ENCODE assay signal across 23 cellular contexts in the genomic region with DNA sequence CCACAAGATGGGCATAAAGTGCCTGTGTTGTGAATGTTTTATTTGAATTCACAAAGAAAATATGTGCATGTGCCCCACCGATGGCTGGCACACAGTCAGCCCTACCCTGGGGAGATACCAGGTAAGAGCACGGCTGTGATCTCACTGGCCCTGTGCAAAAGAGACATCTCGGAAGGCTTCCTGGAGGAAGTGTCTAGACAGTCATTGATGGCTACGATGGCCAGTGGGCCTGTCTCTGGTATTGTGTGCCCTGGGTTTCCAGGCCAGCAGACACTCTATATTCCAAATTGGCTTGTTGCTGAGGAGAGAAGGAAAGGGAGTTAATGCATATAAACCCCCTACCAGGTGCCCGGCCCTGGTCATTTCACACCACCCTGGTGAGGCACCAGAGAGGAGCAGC.
DNase-seq lines count a peak whose midpoint lies in the region; ATAC-seq, FAIRE-seq and TF ChIP-seq lines count a peak whose summit lies in the region.
"Had no signal": no experiment of that assay in that cellular context is flagged by ENCODE, and none has a peak within 500 bp of the region (broad histone marks: within the 10 kb centered on the region; RNA-seq: fewer than 3 reads in every experiment).

No MANE protein-coding gene starts in this region.

- CTCF ChIA-PET in A549 (lab: Yijun Ruan, JAX), result interaction anchor here (0.9 kb wide), 1 partner anchor 10 kb away, joined by 4 read pairs; no protein-coding TSS in a partner anchor
- CTCF ChIA-PET in K562 (lab: Yijun Ruan, JAX; ENCODE audit: low intra/inter-chr PET ratio), result no interaction called here
- CTCF ChIA-PET in activated naive CD4-positive, alpha-beta T cell treated with anti-CD3 and anti-CD28 coated beads, Interleukin-2, amount 10 ng/mL, durations not matched to agents 7 days and 5 days (lab: Charles Lee), result no interaction called here

- peak overlapping the region; percentile 80 for H3K27ac Mint-ChIP-seq in neural progenitor cell
- no peak overlapping the region for H3K27ac Mint-ChIP-seq in activated naive CD4-positive, alpha-beta T cell treated with anti-CD3 and anti-CD28 coated beads, Interleukin-2, amount 10 ng/mL, durations not matched to agents 7 days and 5 days
- H3K27ac Mint-ChIP-seq: B cell; CD14-positive monocyte; CD4-positive, alpha-beta T cell; CD8-positive, alpha-beta memory T cell; HFFc6 had no signal

- peaks cover 3% of the 10 kb centered on the region for H3K27me3 Mint-ChIP-seq in neural progenitor cell (ENCODE audit: insufficient read depth, low read depth)
- H3K27me3 Mint-ChIP-seq in activated naive CD4-positive, alpha-beta T cell treated with anti-CD3 and anti-CD28 coated beads, Interleukin-2, amount 10 ng/mL, durations not matched to agents 7 days and 5 days, result no peaks in the 10 kb centered on the region
- H3K27me3 Mint-ChIP-seq: B cell; CD4-positive, alpha-beta T cell had no signal

- H3K27ac ChIP-seq in A549 (peak overlapping the region; percentile 66 to 97), BLaER1 (no peak overlapping the region), K562 (ENCODE audit: extremely low read depth, low read depth, low read length) (no peak overlapping the region), neural progenitor cell (no peak overlapping the region), WERI-Rb-1 (no peak overlapping the region)
- H3K27ac ChIP-seq: BLaER1 treated with 17β-estradiol and CSF1 and Interleukin-3, amounts not matched to agents 10 nM and 100 nM; GM23248 had no signal

- no peak for TF ChIP-seq RAD21 in A549 (conservative IDR thresholded peaks at IDR 0.05 in 1 of 2, IDR thresholded peaks at IDR 0.05 in 1 of 2)
- TF ChIP-seq RAD21 in K562 (CRISPR knock-in tag; conservative IDR thresholded peaks at IDR 0.05 in 1 of 2, IDR thresholded peaks at IDR 0.05 in 1 of 2), result no peak

- ATAC-seq in A549 (no peak), K562 (no peak)

- H3K4me3 ChIP-seq in A549 (no peak overlapping the region), BLaER1 (no peak overlapping the region), K562 (no peak overlapping the region), neural progenitor cell (no peak overlapping the region), WERI-Rb-1 (ENCODE audit: low read depth, low read length) (no peak overlapping the region)
- H3K4me3 ChIP-seq: BLaER1 treated with 17β-estradiol and CSF1 and Interleukin-3, amounts not matched to agents 10 nM and 100 nM; GM23248 had no signal

- H3K4me2 ChIP-seq in A549, result no peak overlapping the region
- H3K4me2 ChIP-seq in BLaER1, result peak overlapping the region; percentile 76
- H3K4me2 ChIP-seq in K562 (ENCODE audit: insufficient read depth, low read length), result no peak overlapping the region
- no peak overlapping the region for H3K4me2 ChIP-seq in neural progenitor cell

- 83% methylated on average over 5 of the region's 5 CpGs for WGBS in A549 (ENCODE audit: missing lambda C conversion rate)
- 14% methylated on average over 5 of the region's 5 CpGs for WGBS in K562 (ENCODE audit: insufficient coverage, low coverage, missing lambda C conversion rate)

- TF ChIP-seq POLR2A in A549 (IDR thresholded peaks at IDR 0.05; ENCODE audit: low read length) (no peak), K562 (conservative IDR thresholded peaks at IDR 0.05) (no peak)

- in situ Hi-C loops in K562 (cut with MboI), result no loop called here

- intact Hi-C loops in K562 (cut with micrococcal nuclease), result loop anchor here (5.0 kb wide), 1 partner anchor 35 kb away; no protein-coding TSS in a partner anchor

- H4K20me1 ChIP-seq in BLaER1, result no peaks in the 10 kb centered on the region
- H4K20me1 ChIP-seq in K562 (replicated peaks; ENCODE audit: control insufficient read depth, insufficient read depth, low read length), result peaks cover under 1% of the 10 kb centered on the region; the same call in 1 of the 2 replicates
- H4K20me1 ChIP-seq in neural progenitor cell (ENCODE audit: low read depth), result peaks cover 98% of the 10 kb centered on the region

- H3K4me1 Mint-ChIP-seq in neural progenitor cell, result peaks cover 56% of the 10 kb centered on the region
- no peaks in the 10 kb centered on the region for H3K4me1 Mint-ChIP-seq in activated naive CD4-positive, alpha-beta T cell treated with anti-CD3 and anti-CD28 coated beads, Interleukin-2, amount 10 ng/mL, durations not matched to agents 7 days and 5 days
- H3K4me1 Mint-ChIP-seq: B cell; CD14-positive monocyte; CD8-positive, alpha-beta memory T cell had no signal

- no peak overlapping the region for H3K4me3 Mint-ChIP-seq in neural progenitor cell
- no peak overlapping the region for H3K4me3 Mint-ChIP-seq in activated naive CD4-positive, alpha-beta T cell treated with anti-CD3 and anti-CD28 coated beads, Interleukin-2, amount 10 ng/mL, durations not matched to agents 7 days and 5 days
- H3K4me3 Mint-ChIP-seq: B cell; CD14-positive monocyte; CD4-positive, alpha-beta T cell; CD8-positive, alpha-beta memory T cell; HFFc6 had no signal

- POLR2A ChIA-PET in A549 (lab: Yijun Ruan, JAX), result no interaction called here
- POLR2A ChIA-PET in K562 (lab: Yijun Ruan, JAX), result no interaction called here

- H3K9me1 ChIP-seq in K562 (ENCODE audit: control insufficient read depth, insufficient read depth, low read length), result peaks cover 4% of the 10 kb centered on the region

- no peaks in the 10 kb centered on the region for H3K9me3 ChIP-seq in A549
- H3K9me3 ChIP-seq in BLaER1, result no peaks in the 10 kb centered on the region
- H3K9me3 ChIP-seq in K562 (replicated peaks; ENCODE audit: control insufficient read depth, insufficient read depth, low read depth, low read length), result no peaks in the 10 kb centered on the region
- H3K9me3 ChIP-seq in neural progenitor cell (ENCODE audit: low read depth), result no peaks in the 10 kb centered on the region
- H3K9me3 ChIP-seq in WERI-Rb-1 (ENCODE audit: severe bottlenecking), result no peaks in the 10 kb centered on the region
- H3K9me3 ChIP-seq: BLaER1 treated with 17β-estradiol and CSF1 and Interleukin-3, amounts not matched to agents 10 nM and 100 nM had no signal

- H3K9ac ChIP-seq in BLaER1 (no peak overlapping the region), K562 (ENCODE audit: insufficient read depth in 1 of 2, low read depth in 2 of 2, low read length in 2 of 2) (no peak overlapping the region), neural progenitor cell (no peak overlapping the region)
- H3K9ac ChIP-seq: BLaER1 treated with 17β-estradiol and CSF1 and Interleukin-3, amounts not matched to agents 10 nM and 100 nM; GM23248 had no signal

- H3K9me3 Mint-ChIP-seq in neural progenitor cell, result no peaks in the 10 kb centered on the region
- H3K9me3 Mint-ChIP-seq in activated naive CD4-positive, alpha-beta T cell treated with anti-CD3 and anti-CD28 coated beads, Interleukin-2, amount 10 ng/mL, durations not matched to agents 7 days and 5 days, result no peaks in the 10 kb centered on the region
- H3K9me3 Mint-ChIP-seq: CD4-positive, alpha-beta T cell; CD8-positive, alpha-beta memory T cell; HFFc6 had no signal

- H3K36me3 ChIP-seq in BLaER1 (no peaks in the 10 kb centered on the region), K562 (ENCODE audit: control insufficient read depth, insufficient read depth, low read length) (no peaks in the 10 kb centered on the region), neural progenitor cell (no peaks in the 10 kb centered on the region), WERI-Rb-1 (no peaks in the 10 kb centered on the region)
- H3K36me3 ChIP-seq: BLaER1 treated with 17β-estradiol and CSF1 and Interleukin-3, amounts not matched to agents 10 nM and 100 nM had no signal

- H3K27me3 ChIP-seq in BLaER1 (no peaks in the 10 kb centered on the region), K562 (ENCODE audit: control insufficient read depth in 2 of 2, insufficient read depth in 2 of 2, low read length in 2 of 2) (peaks cover 5 to 44% of the 10 kb centered on the region in 2 experiments; a peak in 4 of 5 replicates), neural progenitor cell (no peaks in the 10 kb centered on the region), WERI-Rb-1 (ENCODE audit: insufficient read depth, low read depth, severe bottlenecking) (no peaks in the 10 kb centered on the region)
- H3K27me3 ChIP-seq: BLaER1 treated with 17β-estradiol and CSF1 and Interleukin-3, amounts not matched to agents 10 nM and 100 nM had no signal

- no TSS peak for BruUV-seq in K562 (replicated peaks; lab: Mats Ljungman, UMichigan)

- TF ChIP-seq EP300 in A549 (IDR thresholded peaks at IDR 0.05) (no peak), K562 (IDR thresholded peaks at IDR 0.05; ENCODE audit: low read length) (no peak)

- H3K36me3 Mint-ChIP-seq in neural progenitor cell, result peaks cover 16% of the 10 kb centered on the region
- no peaks in the 10 kb centered on the region for H3K36me3 Mint-ChIP-seq in activated naive CD4-positive, alpha-beta T cell treated with anti-CD3 and anti-CD28 coated beads, Interleukin-2, amount 10 ng/mL, durations not matched to agents 7 days and 5 days
- H3K36me3 Mint-ChIP-seq: CD14-positive monocyte; CD8-positive, alpha-beta memory T cell had no signal

- H3K79me2 ChIP-seq in K562 (ENCODE audit: control insufficient read depth, insufficient read depth, low read length), result no peaks in the 10 kb centered on the region
- H3K79me2 ChIP-seq in neural progenitor cell (ENCODE audit: low read depth), result peaks cover 5% of the 10 kb centered on the region

- H3K4me1 ChIP-seq in A549 (peaks cover 72% of the 10 kb centered on the region), BLaER1 (peaks cover 33% of the 10 kb centered on the region), K562 (replicated peaks in 1 of 2; ENCODE audit: control insufficient read depth in 2 of 2, insufficient read depth in 2 of 2, low read length in 2 of 2) (peaks cover 0 to 11% of the 10 kb centered on the region in 2 experiments; a peak in 3 of 5 replicates), neural progenitor cell (peaks cover 3% of the 10 kb centered on the region)

- TF ChIP-seq CTCF in A549 (IDR thresholded peaks at IDR 0.05), result no peak
- TF ChIP-seq CTCF in K562 (IDR thresholded peaks at IDR 0.05 in 2 of 3, conservative IDR thresholded peaks at IDR 0.05 in 1 of 3; ENCODE audit: insufficient read depth in 2 of 3, low read depth in 1 of 3, low read length in 3 of 3), result no peak
- TF ChIP-seq CTCF in neural progenitor cell (IDR thresholded peaks at IDR 0.05), result no peak
- TF ChIP-seq CTCF in WERI-Rb-1 (IDR thresholded peaks at IDR 0.05; ENCODE audit: low read depth, low read length), result no peak

- FAIRE-seq in A549 (lab: Jason Lieb, UNC) (no peak), K562 (lab: Jason Lieb, UNC) (no peak)
- FAIRE-seq: D721Med, G401.6, GM12892, GM19239, H1 had no signal

- H3F3A ChIP-seq in neural progenitor cell (ENCODE audit: low read depth), result no peaks in the 10 kb centered on the region

- H2AFZ ChIP-seq in K562 (ENCODE audit: low read depth, low read length), result no peak overlapping the region
- no peak overlapping the region for H2AFZ ChIP-seq in neural progenitor cell (replicated peaks)
- H2AFZ ChIP-seq: GM23248 had no signal

- DNase-seq in A549 (ENCODE audit: low read depth in 1 of 2, low spot score in 1 of 2), result no peak
- DNase-seq in K562 (ENCODE audit: extremely low read depth in 1 of 4, low spot score in 3 of 4), result no peak
- no peak for DNase-seq in neural progenitor cell (ENCODE audit: low spot score)
- no peak for DNase-seq in activated naive CD4-positive, alpha-beta T cell treated with anti-CD3 and anti-CD28 coated beads, Interleukin-2, amount 10 ng/mL, durations not matched to agents 7 days and 5 days
- no peak for DNase-seq in DMS53 (lab: John Stamatoyannopoulos, UW)
- no peak for DNase-seq in HCEC 1CT
- no peak for DNase-seq in WERI-Rb-1
- DNase-seq: CD4-positive, alpha-beta T cell; CD8-positive, alpha-beta memory T cell; DMS 273 treated with DMSO at 0.1 percent for 48 hours; DMS79 treated with DMSO at 0.1 percent for 48 hours; GM23248; H7; HFFc6 had no signal

Comparison
In these comparisons a context has a peak if more than half of its experiments do, and no peak if none do; other contexts are left out.
1. H3K27ac ChIP-seq: peak in A549 (2 of 2); none in BLaER1 (single experiment), K562 (single experiment), neural progenitor cell (single experiment) and WERI-Rb-1 (single experiment).